34 cellular contexts compared by ENCODE assay signal in genomic region chr4:141783770-141784169, GRCh38.
DNase-seq lines count a peak whose midpoint lies in the region; ATAC-seq, FAIRE-seq and TF ChIP-seq lines count a peak whose summit lies in the region.
"Had no signal": no experiment of that assay in that cellular context is flagged by ENCODE, and none has a peak within 500 bp of the region (broad histone marks: within the 10 kb centered on the region; RNA-seq: fewer than 3 reads in every experiment).

No MANE protein-coding gene starts in this region.

- BruUV-seq in HepG2 (replicated peaks; lab: Mats Ljungman, UMichigan) (no TSS peak), IMR-90 (replicated peaks; lab: Mats Ljungman, UMichigan) (no TSS peak), K562 (replicated peaks; lab: Mats Ljungman, UMichigan) (no TSS peak)

- intact Hi-C loops in HepG2 (cut with micrococcal nuclease; ENCODE audit: unreplicated experiment) = no loop called here
- intact Hi-C loops in right lobe of liver (cut with DNase I) = no loop called here
- intact Hi-C loops in IMR-90 (cut with micrococcal nuclease) = no loop called here
- intact Hi-C loops in K562 (cut with micrococcal nuclease) = no loop called here

- TF ChIP-seq CTCF in HepG2 (CRISPR knock-in tag; IDR thresholded peaks at IDR 0.05) = no peak
- no peak for TF ChIP-seq CTCF in right lobe of liver (IDR thresholded peaks at IDR 0.05)
- TF ChIP-seq CTCF in A549 (IDR thresholded peaks at IDR 0.05) = no peak
- no peak for TF ChIP-seq CTCF in IMR-90 (conservative IDR thresholded peaks at IDR 0.05; ENCODE audit: low read depth, low read length)
- no peak for TF ChIP-seq CTCF in K562 (IDR thresholded peaks at IDR 0.05 in 2 of 3, conservative IDR thresholded peaks at IDR 0.05 in 1 of 3; ENCODE audit: insufficient read depth in 2 of 3, low read depth in 1 of 3, low read length in 3 of 3)

- no peak for TF ChIP-seq EP300 in HepG2 (IDR thresholded peaks at IDR 0.05; ENCODE audit: low read depth in 2 of 2, low read length in 2 of 2)
- TF ChIP-seq EP300 in HepG2 (CRISPR knock-in tag; IDR thresholded peaks at IDR 0.05; ENCODE audit: borderline replicate concordance) = no peak
- no peak for TF ChIP-seq EP300 in A549 (IDR thresholded peaks at IDR 0.05)
- TF ChIP-seq EP300 in K562 (IDR thresholded peaks at IDR 0.05; ENCODE audit: low read length) = no peak

- H3K27ac ChIP-seq in HepG2 (ENCODE audit: extremely low read length, insufficient read depth, low read length) (no peak overlapping the region), right lobe of liver (no peak overlapping the region), A549 (no peak overlapping the region), IMR-90 (ENCODE audit: insufficient read depth, low read length) (no peak overlapping the region), K562 (ENCODE audit: extremely low read depth, low read depth, low read length) (no peak overlapping the region)
- H3K27ac ChIP-seq: 22Rv1; BLaER1; BLaER1 treated with 17β-estradiol and CSF1 and Interleukin-3, amounts not matched to agents 10 nM and 100 nM; C4-2B had no signal

- H4K5ac ChIP-seq in IMR-90 (ENCODE audit: low read depth, low read length) = no peak overlapping the region

- no peak overlapping the region for H3K56ac ChIP-seq in IMR-90 (ENCODE audit: extremely low read depth, insufficient read depth, low read length)

- TF ChIP-seq POLR2A in HepG2 (IDR thresholded peaks at IDR 0.05; ENCODE audit: insufficient read depth in 1 of 2, low read depth in 2 of 2, low read length in 2 of 2) (no peak), right lobe of liver (IDR thresholded peaks at IDR 0.05) (no peak), A549 (IDR thresholded peaks at IDR 0.05; ENCODE audit: low read length) (no peak), IMR-90 (IDR thresholded peaks at IDR 0.05; ENCODE audit: low read depth, low read length) (no peak), K562 (conservative IDR thresholded peaks at IDR 0.05) (no peak)

- H3K79me1 ChIP-seq in IMR-90 (ENCODE audit: low read depth in 1 of 2, low read length in 2 of 2) = no peaks in the 10 kb centered on the region

- H3K9ac ChIP-seq in HepG2 (ENCODE audit: insufficient read depth, low read depth, low read length) (no peak overlapping the region), IMR-90 (ENCODE audit: low read depth, low read length) (no peak overlapping the region), K562 (ENCODE audit: insufficient read depth in 1 of 2, low read depth in 2 of 2, low read length in 2 of 2) (no peak overlapping the region)
- H3K9ac ChIP-seq: BLaER1; BLaER1 treated with 17β-estradiol and CSF1 and Interleukin-3, amounts not matched to agents 10 nM and 100 nM had no signal

- no peak overlapping the region for H2BK120ac ChIP-seq in IMR-90 (ENCODE audit: low read depth, low read length)

- POLR2A ChIA-PET in HepG2 (lab: Yijun Ruan, JAX) = no interaction called here
- POLR2A ChIA-PET in A549 (lab: Yijun Ruan, JAX) = no interaction called here
- POLR2A ChIA-PET in IMR-90 (lab: Charles Lee; ENCODE audit: unreplicated experiment) = no interaction called here
- POLR2A ChIA-PET in K562 (lab: Yijun Ruan, JAX) = no interaction called here

- FAIRE-seq in HepG2 (lab: Jason Lieb, UNC) (no peak), A549 (lab: Jason Lieb, UNC) (no peak), K562 (lab: Jason Lieb, UNC) (no peak)
- FAIRE-seq: A204.1, D721Med had no signal

- dilution Hi-C loops in IMR-90 (cut with HindIII; ENCODE audit: low sequenced_read_pairs, unreplicated experiment) = no loop called here

- no peak overlapping the region for H3K4me3 ChIP-seq in HepG2 (replicated peaks in 1 of 3; ENCODE audit: insufficient read depth in 1 of 3, low read depth in 2 of 3, low read length in 3 of 3)
- H3K4me3 ChIP-seq in right lobe of liver = no peak overlapping the region
- no peak overlapping the region for H3K4me3 ChIP-seq in A549
- no peak overlapping the region for H3K4me3 ChIP-seq in IMR-90 (ENCODE audit: insufficient read depth, low read depth, low read length)
- H3K4me3 ChIP-seq in K562 = no peak overlapping the region
- H3K4me3 ChIP-seq: BLaER1; BLaER1 treated with 17β-estradiol and CSF1 and Interleukin-3, amounts not matched to agents 10 nM and 100 nM had no signal

- no peak overlapping the region for H3K4ac ChIP-seq in IMR-90 (ENCODE audit: low read depth, low read length)

- no peak overlapping the region for H2AK9ac ChIP-seq in IMR-90 (replicated peaks; ENCODE audit: low read depth, low read length, poor library complexity)

- no peak overlapping the region for H2BK20ac ChIP-seq in IMR-90 (ENCODE audit: low read depth, low read length)

- H2BK5ac ChIP-seq in IMR-90 (ENCODE audit: low read depth, low read length, poor library complexity, severe bottlenecking) = no peak overlapping the region

- H2AFZ ChIP-seq in HepG2 (ENCODE audit: low read length) (no peak overlapping the region), IMR-90 (replicated peaks; ENCODE audit: low read length, poor library complexity) (no peak overlapping the region), K562 (ENCODE audit: low read depth, low read length) (no peak overlapping the region)

- H2BK15ac ChIP-seq in IMR-90 (ENCODE audit: low read depth, low read length) = no peak overlapping the region

- no peaks in the 10 kb centered on the region for H4K20me1 ChIP-seq in HepG2 (ENCODE audit: insufficient read depth, low read length)
- H4K20me1 ChIP-seq in IMR-90 (ENCODE audit: insufficient read depth, low read length) = no peaks in the 10 kb centered on the region
- no peaks in the 10 kb centered on the region for H4K20me1 ChIP-seq in K562 (replicated peaks; ENCODE audit: control insufficient read depth, insufficient read depth, low read length)
- H4K20me1 ChIP-seq: BLaER1; BLaER1 treated with 17β-estradiol and CSF1 and Interleukin-3, amounts not matched to agents 10 nM and 100 nM had no signal

- H3K9me3 ChIP-seq in HepG2 (ENCODE audit: low read length) = peaks cover 9% of the 10 kb centered on the region
- no peaks in the 10 kb centered on the region for H3K9me3 ChIP-seq in right lobe of liver
- H3K9me3 ChIP-seq in A549 = peaks cover 8% of the 10 kb centered on the region; the same call in 1 of the 3 replicates
- no peaks in the 10 kb centered on the region for H3K9me3 ChIP-seq in IMR-90 (ENCODE audit: control insufficient read depth, insufficient read depth, low read length)
- no peaks in the 10 kb centered on the region; the same call in 1 of the 2 replicates for H3K9me3 ChIP-seq in K562 (replicated peaks; ENCODE audit: control insufficient read depth, insufficient read depth, low read depth, low read length)
- H3K9me3 ChIP-seq: Caco-2 had no signal

- H3K79me2 ChIP-seq in HepG2 (ENCODE audit: insufficient read depth, low read length) (no peaks in the 10 kb centered on the region), K562 (ENCODE audit: control insufficient read depth, insufficient read depth, low read length) (no peaks in the 10 kb centered on the region)

- no peak overlapping the region for H3K4me2 ChIP-seq in HepG2 (ENCODE audit: low read depth, low read length)
- H3K4me2 ChIP-seq in A549 = no peak overlapping the region
- H3K4me2 ChIP-seq in IMR-90 (ENCODE audit: low read depth, low read length) = no peak overlapping the region
- H3K4me2 ChIP-seq in K562 (ENCODE audit: insufficient read depth, low read length) = no peak overlapping the region
- H3K4me2 ChIP-seq: BLaER1; BLaER1 treated with 17β-estradiol and CSF1 and Interleukin-3, amounts not matched to agents 10 nM and 100 nM had no signal

- no peak overlapping the region for H4K91ac ChIP-seq in IMR-90 (ENCODE audit: insufficient read depth, low read depth, low read length)

- in situ Hi-C loops in HepG2 (cut with HindIII; ENCODE audit: extremely low pct_ligation_motif_present, low pct_unique_long_range_greater_than_20kb) = no loop called here
- in situ Hi-C loops in IMR-90 (cut with MboI; ENCODE audit: low sequenced_read_pairs) = no loop called here
- in situ Hi-C loops in K562 (cut with MboI) = no loop called here

- H2AK5ac ChIP-seq in IMR-90 (ENCODE audit: low read depth, low read length) = no peak overlapping the region

- H3K4me1 ChIP-seq in HepG2 (ENCODE audit: insufficient read depth, low read length) (no peaks in the 10 kb centered on the region), right lobe of liver (no peaks in the 10 kb centered on the region), A549 (no peaks in the 10 kb centered on the region), IMR-90 (ENCODE audit: control insufficient read depth, insufficient read depth, low read length) (no peaks in the 10 kb centered on the region), K562 (replicated peaks in 1 of 2; ENCODE audit: control insufficient read depth in 2 of 2, insufficient read depth in 2 of 2, low read length in 2 of 2) (no peaks in the 10 kb centered on the region)
- H3K4me1 ChIP-seq: BE2C; BLaER1; BLaER1 treated with 17β-estradiol and CSF1 and Interleukin-3, amounts not matched to agents 10 nM and 100 nM; Caco-2 had no signal

- no peak for ATAC-seq in HepG2
- ATAC-seq in right lobe of liver = no peak
- ATAC-seq in A549 = no peak
- no peak for ATAC-seq in IMR-90 (ENCODE audit: low read depth)
- ATAC-seq in K562 = no peak
- no peak for ATAC-seq in HG03342 (IDR thresholded peaks at IDR 0.05; ENCODE audit: unreplicated experiment)
- ATAC-seq: CD8-positive, alpha-beta T cell had no signal

- no peak overlapping the region for H3K23ac ChIP-seq in IMR-90 (ENCODE audit: low read depth, low read length)

- H3K36me3 ChIP-seq in HepG2 (replicated peaks in 1 of 2; ENCODE audit: control insufficient read depth in 1 of 2, insufficient read depth in 2 of 2, low read length in 2 of 2) (no peaks in the 10 kb centered on the region), right lobe of liver (no peaks in the 10 kb centered on the region), IMR-90 (ENCODE audit: control insufficient read depth, insufficient read depth, low read length) (no peaks in the 10 kb centered on the region), K562 (ENCODE audit: control insufficient read depth, insufficient read depth, low read length) (no peaks in the 10 kb centered on the region)
- H3K36me3 ChIP-seq: BE2C; BLaER1; BLaER1 treated with 17β-estradiol and CSF1 and Interleukin-3, amounts not matched to agents 10 nM and 100 nM had no signal

- no peaks in the 10 kb centered on the region; a peak in 1 of 5 replicates for H3K27me3 ChIP-seq in HepG2 (ENCODE audit: control insufficient read depth in 1 of 2, insufficient read depth in 2 of 2, low read length in 2 of 2)
- no peaks in the 10 kb centered on the region for H3K27me3 ChIP-seq in right lobe of liver
- H3K27me3 ChIP-seq in IMR-90 (ENCODE audit: control insufficient read depth, insufficient read depth, low read length) = no peaks in the 10 kb centered on the region
- no peaks in the 10 kb centered on the region for H3K27me3 ChIP-seq in K562 (ENCODE audit: control insufficient read depth in 2 of 2, insufficient read depth in 2 of 2, low read length in 2 of 2)
- H3K27me3 ChIP-seq: BE2C; BLaER1; BLaER1 treated with 17β-estradiol and CSF1 and Interleukin-3, amounts not matched to agents 10 nM and 100 nM had no signal

- H3K9me1 ChIP-seq in IMR-90 (ENCODE audit: insufficient read depth, low read length) (no peaks in the 10 kb centered on the region), K562 (ENCODE audit: control insufficient read depth, insufficient read depth, low read length) (no peaks in the 10 kb centered on the region)

- CTCF ChIA-PET in HepG2 (lab: Yijun Ruan, JAX; ENCODE audit: low intra/inter-chr PET ratio, low total read pairs) = no interaction called here
- CTCF ChIA-PET in A549 (lab: Yijun Ruan, JAX) = no interaction called here
- CTCF ChIA-PET in IMR-90 (lab: Yijun Ruan, JAX) = no interaction called here
- CTCF ChIA-PET in K562 (lab: Yijun Ruan, JAX; ENCODE audit: low intra/inter-chr PET ratio) = no interaction called here

- no peak overlapping the region for H3K18ac ChIP-seq in IMR-90 (ENCODE audit: low read depth, low read length)

- H3K14ac ChIP-seq in IMR-90 (replicated peaks; ENCODE audit: low read depth, low read length) = no peak overlapping the region

- TF ChIP-seq RAD21 in HepG2 (CRISPR knock-in tag; IDR thresholded peaks at IDR 0.05) (no peak), A549 (conservative IDR thresholded peaks at IDR 0.05 in 1 of 2, IDR thresholded peaks at IDR 0.05 in 1 of 2) (no peak), IMR-90 (IDR thresholded peaks at IDR 0.05; ENCODE audit: low read length) (no peak), K562 (CRISPR knock-in tag; conservative IDR thresholded peaks at IDR 0.05 in 1 of 2, IDR thresholded peaks at IDR 0.05 in 1 of 2) (no peak)

- DNase-seq in HepG2 (ENCODE audit: low spot score) = no peak
- no peak for DNase-seq in right lobe of liver
- DNase-seq in A549 (ENCODE audit: low read depth in 1 of 2, low spot score in 1 of 2) = no peak
- DNase-seq in IMR-90 = no peak
- DNase-seq in K562 (ENCODE audit: extremely low read depth in 1 of 4, low spot score in 3 of 4) = no peak
- no peak for DNase-seq in dermis blood vessel endothelial cell
- DNase-seq in activated CD8-positive, alpha-beta memory T cell treated with anti-CD3 and anti-CD28 coated beads, Interleukin-2, amount 50 U/mL, for 4 hours = no peak
- DNase-seq: 8988T; ACHN; AML-193; BE2C; C1 segment of cervical spinal cord; Caco-2; Calu3; CD4-positive, alpha-beta memory T cell; CD4-positive, alpha-beta T cell; CD4-positive, CD25-positive, alpha-beta regulatory T cell; CD8-positive, alpha-beta memory T cell; CD8-positive, alpha-beta T cell; COR-L47; DMS 273 treated with DMSO at 0.1 percent for 48 hours; DMS153; DMS53; DMS79; DMS79 treated with DMSO at 0.1 percent for 48 hours; DND-41; EL had no signal

- no peak overlapping the region for H4K8ac ChIP-seq in IMR-90 (ENCODE audit: low read depth in 2 of 2, low read length in 2 of 2)

Comparison
In these comparisons a context has a peak if more than half of its experiments do, and no peak if none do; other contexts are left out.
1. Of the 241 proteins assayed by ChIP-seq in both HepG2 and K562: peak only in HepG2: MAFF and MAFK; only in K562: none; in both: none; in neither: 239.